1 cellular context compared by ENCODE assay signal in the genomic region with DNA sequence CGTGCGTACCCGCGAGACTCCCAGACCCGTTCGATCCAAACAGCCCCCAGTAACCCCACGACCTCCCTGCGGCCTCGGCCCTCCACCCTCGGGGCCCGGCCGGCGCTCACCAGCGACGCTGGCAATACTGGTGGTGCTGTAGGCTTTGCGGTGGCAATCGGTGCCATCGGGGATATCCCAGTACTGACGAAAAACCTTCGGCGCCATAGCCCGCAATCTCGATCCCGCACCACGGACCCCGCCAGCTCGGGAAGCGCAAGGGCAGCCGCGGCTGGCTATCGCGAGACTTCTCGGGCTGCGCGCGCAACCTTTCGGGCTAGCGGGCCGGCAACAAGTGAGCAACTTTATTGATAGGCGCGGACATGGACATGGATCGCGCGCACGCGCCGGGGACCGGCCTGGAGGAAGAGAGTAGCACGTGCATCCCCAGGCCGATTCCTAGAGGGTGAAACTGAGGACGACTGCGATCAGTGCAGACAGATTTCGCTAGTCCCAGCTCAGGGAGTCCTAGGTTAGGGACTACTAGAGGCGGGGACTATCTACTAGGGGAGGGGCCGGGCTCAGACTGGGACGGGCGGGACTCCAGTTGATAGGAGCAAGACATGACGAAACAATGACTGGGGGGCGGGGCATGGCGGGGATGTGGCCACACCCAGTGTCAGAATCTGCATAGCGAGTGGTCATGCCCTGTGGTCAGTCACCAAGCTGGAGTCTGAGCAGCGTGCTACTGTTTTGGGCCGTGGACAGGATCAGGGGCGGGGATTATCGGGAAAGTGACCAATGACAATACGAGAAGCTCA.
TF ChIP-seq lines count a peak whose summit lies in the region.

A gene (minus strand): TSS at position 289 of the 800 bp plus-strand sequence. CDS start 82 bp downstream, at position 207.

TF ChIP-seq in HepG2, 621 proteins besides CTCF, POLR2A, EP300 and RAD21 (continued from another document and continues in another):
- TF ChIP-seq ZKSCAN5 (CRISPR knock-in tag; IDR thresholded peaks at IDR 0.05) = 0 out of 2 replicates have a peak, but pooled peaks have one; percentile 35
- no peak for TF ChIP-seq MED13 (CRISPR knock-in tag; IDR thresholded peaks at IDR 0.05)
- no peak for TF ChIP-seq ATRX (CRISPR knock-in tag; IDR thresholded peaks at IDR 0.05; ENCODE audit: borderline replicate concordance)
- peak; percentile 93 for TF ChIP-seq ZNF33A (CRISPR knock-in tag; IDR thresholded peaks at IDR 0.05; ENCODE audit: borderline replicate concordance)
- TF ChIP-seq RFXAP (CRISPR knock-in tag; IDR thresholded peaks at IDR 0.05; ENCODE audit: borderline replicate concordance) = peak; percentile 85; the same call in 1 of the 2 replicates
- no peak for TF ChIP-seq ZNF207 (IDR thresholded peaks at IDR 0.05; ENCODE audit: borderline replicate concordance)
- TF ChIP-seq, protein P1, sequence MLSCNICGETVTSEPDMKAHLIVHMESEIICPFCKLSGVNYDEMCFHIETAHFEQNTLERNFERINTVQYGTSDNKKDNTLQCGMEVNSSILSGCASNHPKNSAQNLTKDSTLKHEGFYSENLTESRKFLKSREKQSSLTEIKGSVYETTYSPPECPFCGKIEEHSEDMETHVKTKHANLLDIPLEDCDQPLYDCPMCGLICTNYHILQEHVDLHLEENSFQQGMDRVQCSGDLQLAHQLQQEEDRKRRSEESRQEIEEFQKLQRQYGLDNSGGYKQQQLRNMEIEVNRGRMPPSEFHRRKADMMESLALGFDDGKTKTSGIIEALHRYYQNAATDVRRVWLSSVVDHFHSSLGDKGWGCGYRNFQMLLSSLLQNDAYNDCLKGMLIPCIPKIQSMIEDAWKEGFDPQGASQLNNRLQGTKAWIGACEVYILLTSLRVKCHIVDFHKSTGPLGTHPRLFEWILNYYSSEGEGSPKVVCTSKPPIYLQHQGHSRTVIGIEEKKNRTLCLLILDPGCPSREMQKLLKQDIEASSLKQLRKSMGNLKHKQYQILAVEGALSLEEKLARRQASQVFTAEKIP (CRISPR knock-in tag; IDR thresholded peaks at IDR 0.05; ENCODE audit: borderline replicate concordance) = no peak
- TF ChIP-seq, protein P2, sequence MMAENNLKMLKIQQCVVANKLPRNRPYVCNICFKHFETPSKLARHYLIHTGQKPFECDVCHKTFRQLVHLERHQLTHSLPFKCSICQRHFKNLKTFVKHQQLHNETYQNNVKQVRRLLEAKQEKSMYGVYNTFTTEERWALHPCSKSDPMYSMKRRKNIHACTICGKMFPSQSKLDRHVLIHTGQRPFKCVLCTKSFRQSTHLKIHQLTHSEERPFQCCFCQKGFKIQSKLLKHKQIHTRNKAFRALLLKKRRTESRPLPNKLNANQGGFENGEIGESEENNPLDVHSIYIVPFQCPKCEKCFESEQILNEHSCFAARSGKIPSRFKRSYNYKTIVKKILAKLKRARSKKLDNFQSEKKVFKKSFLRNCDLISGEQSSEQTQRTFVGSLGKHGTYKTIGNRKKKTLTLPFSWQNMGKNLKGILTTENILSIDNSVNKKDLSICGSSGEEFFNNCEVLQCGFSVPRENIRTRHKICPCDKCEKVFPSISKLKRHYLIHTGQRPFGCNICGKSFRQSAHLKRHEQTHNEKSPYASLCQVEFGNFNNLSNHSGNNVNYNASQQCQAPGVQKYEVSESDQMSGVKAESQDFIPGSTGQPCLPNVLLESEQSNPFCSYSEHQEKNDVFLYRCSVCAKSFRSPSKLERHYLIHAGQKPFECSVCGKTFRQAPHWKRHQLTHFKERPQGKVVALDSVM (CRISPR knock-in tag; IDR thresholded peaks at IDR 0.05) = peak; percentile 44; the same call in 1 of the 2 replicates
- TF ChIP-seq SAP130 (CRISPR knock-in tag; IDR thresholded peaks at IDR 0.05; ENCODE audit: low read depth) = peak; percentile 89
- no peak for TF ChIP-seq U2AF1 (optimal IDR thresholded peaks at IDR 0.05; ENCODE audit: low read depth, low read length)
- no peak for TF ChIP-seq ZFP36L2 (CRISPR knock-in tag; IDR thresholded peaks at IDR 0.05)
- peak; percentile 52; the same call in 1 of the 2 replicates for TF ChIP-seq SP1 (IDR thresholded peaks at IDR 0.05)
- TF ChIP-seq SP1 (CRISPR knock-in tag; IDR thresholded peaks at IDR 0.05) = peak; percentile 84
- peak; percentile 89 for TF ChIP-seq ERF (CRISPR knock-in tag; IDR thresholded peaks at IDR 0.05)
- TF ChIP-seq, protein P3, sequence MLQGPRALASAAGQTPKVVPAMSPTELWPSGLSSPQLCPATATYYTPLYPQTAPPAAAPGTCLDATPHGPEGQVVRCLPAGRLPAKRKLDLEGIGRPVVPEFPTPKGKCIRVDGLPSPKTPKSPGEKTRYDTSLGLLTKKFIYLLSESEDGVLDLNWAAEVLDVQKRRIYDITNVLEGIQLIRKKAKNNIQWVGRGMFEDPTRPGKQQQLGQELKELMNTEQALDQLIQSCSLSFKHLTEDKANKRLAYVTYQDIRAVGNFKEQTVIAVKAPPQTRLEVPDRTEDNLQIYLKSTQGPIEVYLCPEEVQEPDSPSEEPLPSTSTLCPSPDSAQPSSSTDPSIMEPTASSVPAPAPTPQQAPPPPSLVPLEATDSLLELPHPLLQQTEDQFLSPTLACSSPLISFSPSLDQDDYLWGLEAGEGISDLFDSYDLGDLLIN (CRISPR knock-in tag; IDR thresholded peaks at IDR 0.05; ENCODE audit: borderline replicate concordance) = no peak
- TF ChIP-seq PPARG (CRISPR knock-in tag; conservative IDR thresholded peaks at IDR 0.05) = peak; percentile 49; the same call in 1 of the 2 replicates
- TF ChIP-seq ZNF670 (CRISPR knock-in tag; IDR thresholded peaks at IDR 0.05; ENCODE audit: borderline replicate concordance) = peak; percentile 95
- no peak for TF ChIP-seq NONO (IDR thresholded peaks at IDR 0.05)
- TF ChIP-seq NONO (CRISPR knock-in tag; conservative IDR thresholded peaks at IDR 0.05) = peak; percentile 98
- TF ChIP-seq, protein P4, sequence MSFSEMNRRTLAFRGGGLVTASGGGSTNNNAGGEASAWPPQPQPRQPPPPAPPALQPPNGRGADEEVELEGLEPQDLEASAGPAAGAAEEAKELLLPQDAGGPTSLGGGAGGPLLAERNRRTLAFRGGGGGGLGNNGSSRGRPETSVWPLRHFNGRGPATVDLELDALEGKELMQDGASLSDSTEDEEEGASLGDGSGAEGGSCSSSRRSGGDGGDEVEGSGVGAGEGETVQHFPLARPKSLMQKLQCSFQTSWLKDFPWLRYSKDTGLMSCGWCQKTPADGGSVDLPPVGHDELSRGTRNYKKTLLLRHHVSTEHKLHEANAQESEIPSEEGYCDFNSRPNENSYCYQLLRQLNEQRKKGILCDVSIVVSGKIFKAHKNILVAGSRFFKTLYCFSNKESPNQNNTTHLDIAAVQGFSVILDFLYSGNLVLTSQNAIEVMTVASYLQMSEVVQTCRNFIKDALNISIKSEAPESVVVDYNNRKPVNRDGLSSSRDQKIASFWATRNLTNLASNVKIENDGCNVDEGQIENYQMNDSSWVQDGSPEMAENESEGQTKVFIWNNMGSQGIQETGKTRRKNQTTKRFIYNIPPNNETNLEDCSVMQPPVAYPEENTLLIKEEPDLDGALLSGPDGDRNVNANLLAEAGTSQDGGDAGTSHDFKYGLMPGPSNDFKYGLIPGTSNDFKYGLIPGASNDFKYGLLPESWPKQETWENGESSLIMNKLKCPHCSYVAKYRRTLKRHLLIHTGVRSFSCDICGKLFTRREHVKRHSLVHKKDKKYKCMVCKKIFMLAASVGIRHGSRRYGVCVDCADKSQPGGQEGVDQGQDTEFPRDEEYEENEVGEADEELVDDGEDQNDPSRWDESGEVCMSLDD (CRISPR knock-in tag; IDR thresholded peaks at IDR 0.05; ENCODE audit: borderline replicate concordance) = no peak
- 0 out of 2 replicates have a peak, but pooled peaks have one; percentile 53 for TF ChIP-seq ZNF441 (CRISPR knock-in tag; IDR thresholded peaks at IDR 0.05; ENCODE audit: borderline replicate concordance)
- TF ChIP-seq, protein P5, sequence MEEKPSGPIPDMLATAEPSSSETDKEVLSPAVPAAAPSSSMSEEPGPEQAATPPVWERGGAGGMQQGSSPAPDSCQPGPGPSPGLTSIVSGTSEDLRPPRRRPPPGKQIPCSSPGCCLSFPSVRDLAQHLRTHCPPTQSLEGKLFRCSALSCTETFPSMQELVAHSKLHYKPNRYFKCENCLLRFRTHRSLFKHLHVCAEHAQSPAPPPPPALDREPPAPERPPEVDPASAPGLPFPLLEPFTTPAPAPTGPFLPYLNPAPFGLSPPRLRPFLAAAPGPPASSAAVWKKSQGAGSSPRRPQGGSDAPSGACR (CRISPR knock-in tag; IDR thresholded peaks at IDR 0.05) = peak; percentile 56; the same call in 1 of the 2 replicates
- TF ChIP-seq LCORL (IDR thresholded peaks at IDR 0.05) = no peak
- 0 out of 2 replicates have a peak, but pooled peaks have one; percentile 64 for TF ChIP-seq LCORL (CRISPR knock-in tag; IDR thresholded peaks at IDR 0.05)
- TF ChIP-seq, protein P6, sequence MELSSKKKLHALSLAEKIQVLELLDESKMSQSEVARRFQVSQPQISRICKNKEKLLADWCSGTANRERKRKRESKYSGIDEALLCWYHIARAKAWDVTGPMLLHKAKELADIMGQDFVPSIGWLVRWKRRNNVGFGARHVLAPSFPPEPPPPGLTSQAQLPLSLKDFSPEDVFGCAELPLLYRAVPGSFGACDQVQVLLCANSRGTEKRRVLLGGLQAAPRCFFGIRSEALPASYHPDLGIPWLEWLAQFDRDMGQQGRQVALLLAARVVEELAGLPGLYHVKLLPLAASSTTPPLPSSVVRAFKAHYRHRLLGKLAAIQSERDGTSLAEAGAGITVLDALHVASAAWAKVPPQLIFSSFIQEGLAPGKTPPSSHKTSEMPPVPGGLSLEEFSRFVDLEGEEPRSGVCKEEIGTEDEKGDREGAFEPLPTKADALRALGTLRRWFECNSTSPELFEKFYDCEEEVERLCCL (CRISPR knock-in tag; IDR thresholded peaks at IDR 0.05; ENCODE audit: borderline replicate concordance) = no peak
- TF ChIP-seq, protein P7, sequence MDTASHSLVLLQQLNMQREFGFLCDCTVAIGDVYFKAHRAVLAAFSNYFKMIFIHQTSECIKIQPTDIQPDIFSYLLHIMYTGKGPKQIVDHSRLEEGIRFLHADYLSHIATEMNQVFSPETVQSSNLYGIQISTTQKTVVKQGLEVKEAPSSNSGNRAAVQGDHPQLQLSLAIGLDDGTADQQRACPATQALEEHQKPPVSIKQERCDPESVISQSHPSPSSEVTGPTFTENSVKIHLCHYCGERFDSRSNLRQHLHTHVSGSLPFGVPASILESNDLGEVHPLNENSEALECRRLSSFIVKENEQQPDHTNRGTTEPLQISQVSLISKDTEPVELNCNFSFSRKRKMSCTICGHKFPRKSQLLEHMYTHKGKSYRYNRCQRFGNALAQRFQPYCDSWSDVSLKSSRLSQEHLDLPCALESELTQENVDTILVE (CRISPR knock-in tag; IDR thresholded peaks at IDR 0.05) = peak; percentile 78; the same call in 1 of the 2 replicates
- peak; percentile 96 for TF ChIP-seq ZNF605 (CRISPR knock-in tag; IDR thresholded peaks at IDR 0.05)
- TF ChIP-seq, protein P8, sequence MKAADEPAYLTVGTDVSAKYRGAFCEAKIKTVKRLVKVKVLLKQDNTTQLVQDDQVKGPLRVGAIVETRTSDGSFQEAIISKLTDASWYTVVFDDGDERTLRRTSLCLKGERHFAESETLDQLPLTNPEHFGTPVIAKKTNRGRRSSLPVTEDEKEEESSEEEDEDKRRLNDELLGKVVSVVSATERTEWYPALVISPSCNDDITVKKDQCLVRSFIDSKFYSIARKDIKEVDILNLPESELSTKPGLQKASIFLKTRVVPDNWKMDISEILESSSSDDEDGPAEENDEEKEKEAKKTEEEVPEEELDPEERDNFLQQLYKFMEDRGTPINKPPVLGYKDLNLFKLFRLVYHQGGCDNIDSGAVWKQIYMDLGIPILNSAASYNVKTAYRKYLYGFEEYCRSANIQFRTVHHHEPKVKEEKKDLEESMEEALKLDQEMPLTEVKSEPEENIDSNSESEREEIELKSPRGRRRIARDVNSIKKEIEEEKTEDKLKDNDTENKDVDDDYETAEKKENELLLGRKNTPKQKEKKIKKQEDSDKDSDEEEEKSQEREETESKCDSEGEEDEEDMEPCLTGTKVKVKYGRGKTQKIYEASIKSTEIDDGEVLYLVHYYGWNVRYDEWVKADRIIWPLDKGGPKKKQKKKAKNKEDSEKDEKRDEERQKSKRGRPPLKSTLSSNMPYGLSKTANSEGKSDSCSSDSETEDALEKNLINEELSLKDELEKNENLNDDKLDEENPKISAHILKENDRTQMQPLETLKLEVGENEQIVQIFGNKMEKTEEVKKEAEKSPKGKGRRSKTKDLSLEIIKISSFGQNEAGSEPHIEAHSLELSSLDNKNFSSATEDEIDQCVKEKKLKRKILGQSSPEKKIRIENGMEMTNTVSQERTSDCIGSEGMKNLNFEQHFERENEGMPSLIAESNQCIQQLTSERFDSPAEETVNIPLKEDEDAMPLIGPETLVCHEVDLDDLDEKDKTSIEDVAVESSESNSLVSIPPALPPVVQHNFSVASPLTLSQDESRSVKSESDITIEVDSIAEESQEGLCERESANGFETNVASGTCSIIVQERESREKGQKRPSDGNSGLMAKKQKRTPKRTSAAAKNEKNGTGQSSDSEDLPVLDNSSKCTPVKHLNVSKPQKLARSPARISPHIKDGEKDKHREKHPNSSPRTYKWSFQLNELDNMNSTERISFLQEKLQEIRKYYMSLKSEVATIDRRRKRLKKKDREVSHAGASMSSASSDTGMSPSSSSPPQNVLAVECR (CRISPR knock-in tag; IDR thresholded peaks at IDR 0.05; ENCODE audit: borderline replicate concordance) = peak; percentile 96; the same call in 1 of the 2 replicates
- TF ChIP-seq ZNF768 (CRISPR knock-in tag; IDR thresholded peaks at IDR 0.05) = peak; percentile 59; the same call in 1 of the 2 replicates
- TF ChIP-seq, protein P9, sequence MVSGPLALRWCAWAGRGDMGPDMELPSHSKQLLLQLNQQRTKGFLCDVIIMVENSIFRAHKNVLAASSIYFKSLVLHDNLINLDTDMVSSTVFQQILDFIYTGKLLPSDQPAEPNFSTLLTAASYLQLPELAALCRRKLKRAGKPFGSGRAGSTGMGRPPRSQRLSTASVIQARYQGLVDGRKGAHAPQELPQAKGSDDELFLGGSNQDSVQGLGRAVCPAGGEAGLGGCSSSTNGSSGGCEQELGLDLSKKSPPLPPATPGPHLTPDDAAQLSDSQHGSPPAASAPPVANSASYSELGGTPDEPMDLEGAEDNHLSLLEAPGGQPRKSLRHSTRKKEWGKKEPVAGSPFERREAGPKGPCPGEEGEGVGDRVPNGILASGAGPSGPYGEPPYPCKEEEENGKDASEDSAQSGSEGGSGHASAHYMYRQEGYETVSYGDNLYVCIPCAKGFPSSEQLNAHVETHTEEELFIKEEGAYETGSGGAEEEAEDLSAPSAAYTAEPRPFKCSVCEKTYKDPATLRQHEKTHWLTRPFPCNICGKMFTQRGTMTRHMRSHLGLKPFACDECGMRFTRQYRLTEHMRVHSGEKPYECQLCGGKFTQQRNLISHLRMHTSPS (CRISPR knock-in tag; IDR thresholded peaks at IDR 0.05; ENCODE audit: low read depth) = peak; percentile 33; the same call in 1 of the 2 replicates
- TF ChIP-seq, protein P10, sequence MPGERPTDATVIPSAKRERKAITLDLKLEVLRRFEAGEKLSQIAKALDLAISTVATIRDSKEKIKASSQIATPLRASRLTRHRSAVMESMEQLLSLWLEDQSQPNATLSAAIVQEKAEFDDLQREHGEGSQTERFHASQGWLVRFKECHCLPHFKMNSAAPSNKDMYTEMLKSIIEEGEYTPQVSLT (CRISPR knock-in tag; IDR thresholded peaks at IDR 0.05; ENCODE audit: borderline replicate concordance, low read depth) = 0 out of 2 replicates have a peak, but pooled peaks have one; percentile 61
- TF ChIP-seq, protein P11, sequence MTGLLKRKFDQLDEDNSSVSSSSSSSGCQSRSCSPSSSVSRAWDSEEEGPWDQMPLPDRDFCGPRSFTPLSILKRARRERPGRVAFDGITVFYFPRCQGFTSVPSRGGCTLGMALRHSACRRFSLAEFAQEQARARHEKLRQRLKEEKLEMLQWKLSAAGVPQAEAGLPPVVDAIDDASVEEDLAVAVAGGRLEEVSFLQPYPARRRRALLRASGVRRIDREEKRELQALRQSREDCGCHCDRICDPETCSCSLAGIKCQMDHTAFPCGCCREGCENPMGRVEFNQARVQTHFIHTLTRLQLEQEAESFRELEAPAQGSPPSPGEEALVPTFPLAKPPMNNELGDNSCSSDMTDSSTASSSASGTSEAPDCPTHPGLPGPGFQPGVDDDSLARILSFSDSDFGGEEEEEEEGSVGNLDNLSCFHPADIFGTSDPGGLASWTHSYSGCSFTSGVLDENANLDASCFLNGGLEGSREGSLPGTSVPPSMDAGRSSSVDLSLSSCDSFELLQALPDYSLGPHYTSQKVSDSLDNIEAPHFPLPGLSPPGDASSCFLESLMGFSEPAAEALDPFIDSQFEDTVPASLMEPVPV (CRISPR knock-in tag; IDR thresholded peaks at IDR 0.05) = peak; percentile 80; the same call in 1 of the 2 replicates
